Comparison of ENCODE assay signal across 10 cellular contexts in genomic region chr16:14303654-14304394, GRCh38.
DNase-seq lines count a peak whose midpoint lies in the region; ATAC-seq lines count a peak whose summit lies in the region.
"Had no signal": no experiment of that assay in that cellular context is flagged by ENCODE, and none has a peak within 500 bp of the region (broad histone marks: within the 10 kb centered on the region; RNA-seq: fewer than 3 reads in every experiment).

No MANE protein-coding gene starts in this region.

- H3K27ac Mint-ChIP-seq in activated naive CD8-positive, alpha-beta T cell, result no peak overlapping the region

- H3K36me3 ChIP-seq in iPS-20b (ENCODE audit: insufficient read depth, low read depth, low read length) (no peaks in the 10 kb centered on the region), stomach smooth muscle (ENCODE audit: control insufficient read depth in 2 of 2, insufficient read depth in 2 of 2, low read length in 2 of 2) (no peaks in the 10 kb centered on the region)

- H3K27ac ChIP-seq in iPS-20b (ENCODE audit: low read length), result no peak overlapping the region
- peak overlapping the region; percentile 49 for H3K27ac ChIP-seq in stomach smooth muscle (ENCODE audit: low read length)
- H3K27ac ChIP-seq: 22Rv1 had no signal

- no peaks in the 10 kb centered on the region for H3K9me3 Mint-ChIP-seq in activated naive CD8-positive, alpha-beta T cell (ENCODE audit: low read depth)

- no peak for ATAC-seq in GM21447 (IDR thresholded peaks at IDR 0.05; ENCODE audit: unreplicated experiment)

- H3K36me3 Mint-ChIP-seq in activated naive CD8-positive, alpha-beta T cell, result no peaks in the 10 kb centered on the region

- peak overlapping the region; percentile 85 for H3K4me3 Mint-ChIP-seq in activated naive CD8-positive, alpha-beta T cell

- H3K4me3 ChIP-seq in iPS-20b (ENCODE audit: low read length) (peak overlapping the region; percentile 82), stomach smooth muscle (ENCODE audit: low read length in 2 of 2) (peak overlapping the region; percentile 81 to 87)

- peaks cover 30% of the 10 kb centered on the region; the same call in 1 of the 2 replicates for H3K27me3 ChIP-seq in iPS-20b (ENCODE audit: insufficient read depth, low read length)
- H3K27me3 ChIP-seq in stomach smooth muscle (ENCODE audit: control insufficient read depth in 1 of 2, insufficient read depth in 2 of 2, low read length in 2 of 2), result no peaks in the 10 kb centered on the region

- H3K4me1 ChIP-seq in iPS-20b (ENCODE audit: insufficient read depth, low read length) (peaks cover 32% of the 10 kb centered on the region), stomach smooth muscle (ENCODE audit: control insufficient read depth, insufficient read depth, low read length) (peaks cover 44% of the 10 kb centered on the region)

- DNase-seq in DMS 273 (lab: John Stamatoyannopoulos, UW; ENCODE audit: unreplicated experiment) (peak; percentile 33), DMS 273 treated with DMSO at 0.1 percent for 48 hours (lab: John Stamatoyannopoulos, UW) (no peak), NCI-H1417 (lab: John Stamatoyannopoulos, UW) (no peak), germinal center (ENCODE audit: low spot score) (no peak)
- DNase-seq: effector CD4-positive, alpha-beta T cell had no signal

- no peaks in the 10 kb centered on the region for H3K27me3 Mint-ChIP-seq in activated naive CD8-positive, alpha-beta T cell

- H3K9me3 ChIP-seq in iPS-20b (ENCODE audit: insufficient read depth, low read depth, low read length) (no peaks in the 10 kb centered on the region), stomach smooth muscle (ENCODE audit: control insufficient read depth in 2 of 2, low read length in 2 of 2) (no peaks in the 10 kb centered on the region)

- peak overlapping the region; percentile 68; the same call in 1 of the 2 replicates for H3K9ac ChIP-seq in iPS-20b (ENCODE audit: low read depth, low read length)
- H3K9ac ChIP-seq in stomach smooth muscle (ENCODE audit: low read length in 2 of 2), result peak overlapping the region; percentile 72 to 84

- H3K4me1 Mint-ChIP-seq in activated naive CD8-positive, alpha-beta T cell (ENCODE audit: low read depth), result peaks cover 41% of the 10 kb centered on the region
